In genomic region chr9:75084081-75084672, GRCh38 we compare ENCODE assay signal across 15 cellular contexts. TPM values are rescaled to one million over a fixed set of nuclear protein-coding genes. Genes with fewer than 3 reads are reported as not detected.
DNase-seq lines count a peak whose midpoint lies in the region; ATAC-seq, FAIRE-seq and TF ChIP-seq lines count a peak whose summit lies in the region.
"Had no signal": no experiment of that assay in that cellular context is flagged by ENCODE, and none has a peak within 500 bp of the region (broad histone marks: within the 10 kb centered on the region; RNA-seq: fewer than 3 reads in every experiment).

No MANE protein-coding gene starts in this region.

- POLR2A ChIA-PET in T-cell (lab: Charles Lee) = interaction anchor here in 1 of 2 donors (1.0 kb wide), 1 partner anchor 10 kb away, joined by 4 read pairs; no protein-coding TSS in a partner anchor

- no peaks in the 10 kb centered on the region for H3K27me3 Mint-ChIP-seq in T-cell
- H3K27me3 Mint-ChIP-seq: activated CD4-positive, alpha-beta T cell treated with anti-CD3 and anti-CD28 coated beads for 36 hours had no signal

- DNase-seq in NCI-H1092 treated with DMSO at 0.1 percent for 48 hours (lab: John Stamatoyannopoulos, UW) = peak; percentile 59
- no peak for DNase-seq in NCI-H1092 (lab: John Stamatoyannopoulos, UW)
- no peak for DNase-seq in T-cell
- no peak for DNase-seq in activated CD4-positive, alpha-beta T cell treated with anti-CD3 and anti-CD28 coated beads, Interleukin-2, amount 50 U/mL, for 4 hours
- DNase-seq in RCC 7860 (ENCODE audit: low spot score) = no peak
- DNase-seq: activated CD4-positive, alpha-beta T cell treated with anti-CD3 and anti-CD28 coated beads for 36 hours; effector CD8-positive, alpha-beta T cell; foreskin melanocyte; NCI-H524; posterior cingulate gyrus had no signal

- H3K9me3 Mint-ChIP-seq in T-cell = no peaks in the 10 kb centered on the region
- H3K9me3 Mint-ChIP-seq: CD14-positive monocyte had no signal

- H3K9ac ChIP-seq in liver (ENCODE audit: low read depth in 1 of 2, low read length in 2 of 2) = peak overlapping the region in 1 of 2 donors; percentile 57
- H3K9ac ChIP-seq in subcutaneous abdominal adipose tissue (ENCODE audit: low read length in 5 of 5) = peak overlapping the region in 1 of 5 donors; percentile 44

- no peak for TF ChIP-seq CTCF in liver (IDR thresholded peaks at IDR 0.05; ENCODE audit: low read depth, low read length, missing input control)

- H3K4me3 Mint-ChIP-seq in T-cell = no peak overlapping the region
- H3K4me3 Mint-ChIP-seq: activated CD4-positive, alpha-beta T cell treated with anti-CD3 and anti-CD28 coated beads for 36 hours; CD14-positive monocyte had no signal

- H3K27ac Mint-ChIP-seq in T-cell = peak overlapping the region; percentile 56 to 95

- no peak for FAIRE-seq in RCC 7860 (lab: Jason Lieb, UNC)

- peak overlapping the region; percentile 26 to 83 for H3K27ac ChIP-seq in liver (ENCODE audit: low read depth in 1 of 2, low read length in 2 of 2)
- peak overlapping the region; percentile 48 for H3K27ac ChIP-seq in subcutaneous abdominal adipose tissue (ENCODE audit: low read depth, low read length)
- H3K27ac ChIP-seq: 22Rv1 had no signal

- H3K27me3 ChIP-seq in liver (ENCODE audit: control insufficient read depth in 4 of 4, insufficient read depth in 4 of 4, low read length in 3 of 4) = no peaks in the 10 kb centered on the region
- H3K27me3 ChIP-seq in subcutaneous abdominal adipose tissue (ENCODE audit: control insufficient read depth in 5 of 5, insufficient read depth in 4 of 5, low read length in 5 of 5) = no peaks in the 10 kb centered on the region

- no peak for TF ChIP-seq RAD21 in liver (IDR thresholded peaks at IDR 0.05)

- peaks cover 1 to 15% (median 8%) of the 10 kb centered on the region in 4 donors for H3K36me3 ChIP-seq in liver (ENCODE audit: control insufficient read depth in 4 of 4, insufficient read depth in 3 of 4, low read depth in 1 of 4, low read length in 3 of 4)
- peaks cover 5 to 30% (median 14%) of the 10 kb centered on the region in 5 donors for H3K36me3 ChIP-seq in subcutaneous abdominal adipose tissue (ENCODE audit: control insufficient read depth in 5 of 5, insufficient read depth in 5 of 5, low read length in 5 of 5)

- ATAC-seq in T-cell (replicated peaks in 1 of 4) (no peak), GM21423 (IDR thresholded peaks at IDR 0.05; ENCODE audit: unreplicated experiment) (no peak)
- ATAC-seq: activated CD4-positive, alpha-beta T cell treated with anti-CD3 and anti-CD28 coated beads for 36 hours had no signal

- CTCF ChIA-PET in T-cell (lab: Charles Lee) = interaction anchor here in 1 of 2 donors (1.1 kb wide), 1 partner anchor 132 kb away, joined by 3 read pairs; the partner anchor contains the start of gene C9orf40

- H3K36me3 Mint-ChIP-seq in T-cell = peaks cover 33% of the 10 kb centered on the region

- WGBS in liver = 52% methylated on average over 5 of the region's 5 CpGs

- peaks cover 48 to 56% (median 53%) of the 10 kb centered on the region in 3 donors for H3K4me1 Mint-ChIP-seq in T-cell

- no peaks in the 10 kb centered on the region for H3K9me3 ChIP-seq in liver (ENCODE audit: control insufficient read depth in 4 of 4, low read length in 3 of 4)
- H3K9me3 ChIP-seq in subcutaneous abdominal adipose tissue (ENCODE audit: control insufficient read depth in 5 of 5, low read length in 5 of 5) = no peaks in the 10 kb centered on the region

- H3K4me3 ChIP-seq in liver (ENCODE audit: low read depth in 1 of 3, low read length in 3 of 3) = no peak overlapping the region
- no peak overlapping the region for H3K4me3 ChIP-seq in subcutaneous abdominal adipose tissue (ENCODE audit: low read depth in 1 of 5, low read length in 5 of 5)

- H3K4me1 ChIP-seq in liver (ENCODE audit: control insufficient read depth in 4 of 4, insufficient read depth in 4 of 4, low read length in 3 of 4) (peaks cover 7 to 41% (median 35%) of the 10 kb centered on the region in 4 donors), subcutaneous abdominal adipose tissue (ENCODE audit: control insufficient read depth in 5 of 5, insufficient read depth in 5 of 5, low read length in 5 of 5) (peaks cover 0 to 40% (median 39%) of the 10 kb centered on the region in 5 donors)

TF ChIP-seq in liver, 16 proteins besides CTCF, POLR2A, EP300 and RAD21:
- TF ChIP-seq, protein P1, sequence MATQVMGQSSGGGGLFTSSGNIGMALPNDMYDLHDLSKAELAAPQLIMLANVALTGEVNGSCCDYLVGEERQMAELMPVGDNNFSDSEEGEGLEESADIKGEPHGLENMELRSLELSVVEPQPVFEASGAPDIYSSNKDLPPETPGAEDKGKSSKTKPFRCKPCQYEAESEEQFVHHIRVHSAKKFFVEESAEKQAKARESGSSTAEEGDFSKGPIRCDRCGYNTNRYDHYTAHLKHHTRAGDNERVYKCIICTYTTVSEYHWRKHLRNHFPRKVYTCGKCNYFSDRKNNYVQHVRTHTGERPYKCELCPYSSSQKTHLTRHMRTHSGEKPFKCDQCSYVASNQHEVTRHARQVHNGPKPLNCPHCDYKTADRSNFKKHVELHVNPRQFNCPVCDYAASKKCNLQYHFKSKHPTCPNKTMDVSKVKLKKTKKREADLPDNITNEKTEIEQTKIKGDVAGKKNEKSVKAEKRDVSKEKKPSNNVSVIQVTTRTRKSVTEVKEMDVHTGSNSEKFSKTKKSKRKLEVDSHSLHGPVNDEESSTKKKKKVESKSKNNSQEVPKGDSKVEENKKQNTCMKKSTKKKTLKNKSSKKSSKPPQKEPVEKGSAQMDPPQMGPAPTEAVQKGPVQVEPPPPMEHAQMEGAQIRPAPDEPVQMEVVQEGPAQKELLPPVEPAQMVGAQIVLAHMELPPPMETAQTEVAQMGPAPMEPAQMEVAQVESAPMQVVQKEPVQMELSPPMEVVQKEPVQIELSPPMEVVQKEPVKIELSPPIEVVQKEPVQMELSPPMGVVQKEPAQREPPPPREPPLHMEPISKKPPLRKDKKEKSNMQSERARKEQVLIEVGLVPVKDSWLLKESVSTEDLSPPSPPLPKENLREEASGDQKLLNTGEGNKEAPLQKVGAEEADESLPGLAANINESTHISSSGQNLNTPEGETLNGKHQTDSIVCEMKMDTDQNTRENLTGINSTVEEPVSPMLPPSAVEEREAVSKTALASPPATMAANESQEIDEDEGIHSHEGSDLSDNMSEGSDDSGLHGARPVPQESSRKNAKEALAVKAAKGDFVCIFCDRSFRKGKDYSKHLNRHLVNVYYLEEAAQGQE (IDR thresholded peaks at IDR 0.05) = no peak
- TF ChIP-seq HNF4G (IDR thresholded peaks at IDR 0.05) = no peak
- no peak for TF ChIP-seq HNF4A (conservative IDR thresholded peaks at IDR 0.05)
- no peak for TF ChIP-seq YY1 (IDR thresholded peaks at IDR 0.05)
- no peak for TF ChIP-seq FOXA2 (IDR thresholded peaks at IDR 0.05)
- no peak for TF ChIP-seq FOXA1 (IDR thresholded peaks at IDR 0.05)
- TF ChIP-seq GABPA (IDR thresholded peaks at IDR 0.05 in 1 of 2, conservative IDR thresholded peaks at IDR 0.05 in 1 of 2) = no peak
- no peak for TF ChIP-seq TAF1 (conservative IDR thresholded peaks at IDR 0.05)
- no peak for TF ChIP-seq ATF3 (IDR thresholded peaks at IDR 0.05)
- no peak for TF ChIP-seq JUND (IDR thresholded peaks at IDR 0.05)
- TF ChIP-seq NR2F2 (IDR thresholded peaks at IDR 0.05) = no peak
TF ChIP-seq in liver: peak in this region for 0.

RNA-seq across cellular contexts. Expression of gene NMRK1, which starts 3.8 kb away (rescaled TPM):
- total RNA-seq in T-cell = 10 to 100 TPM; 61.9 to 91.0 (median 72.6) TPM
- 10 to 100 TPM in 1 of 2 donors, 1 to 10 TPM in 1; 6.8 to 17.7 TPM for total RNA-seq in liver
- polyA plus RNA-seq in liver = 10 to 100 TPM; 14.2 to 32.2 TPM

RNA-seq across cellular contexts. Expression of gene OSTF1, which starts 4.1 kb away (rescaled TPM):
- 10 to 100 TPM; 46.6 to 73.9 (median 58.3) TPM for total RNA-seq in T-cell
- 10 to 100 TPM; 26.9 to 29.7 TPM for total RNA-seq in liver
- polyA plus RNA-seq in liver = 10 to 100 TPM; 19.8 to 26.9 TPM

RNA-seq across cellular contexts. Expression of gene CARNMT1, which starts 56.1 kb away (rescaled TPM):
- 10 to 100 TPM; 22.4 to 26.4 (median 25.4) TPM for total RNA-seq in T-cell
- 10 to 100 TPM; 15.6 to 19.7 TPM for total RNA-seq in liver
- 1 to 10 TPM; 5.1 to 7.0 TPM for polyA plus RNA-seq in liver
